ENCODE assay signal across 24 cellular contexts in genomic region chr6:151617539-151617938, GRCh38.
"Had no signal": no experiment of that assay in that cellular context is flagged by ENCODE, and none has a peak within 500 bp of the region (broad histone marks: within the 10 kb centered on the region; RNA-seq: fewer than 3 reads in every experiment).

No MANE protein-coding gene starts in this region.

- H3K27me3 ChIP-seq: gastroesophageal sphincter, stomach, testis had no signal

- H3K36me3 ChIP-seq: gastroesophageal sphincter, heart left ventricle, prostate gland, stomach, WERI-Rb-1 had no signal

- DNase-seq: activated CD4-positive, alpha-beta T cell treated with anti-CD3 and anti-CD28 coated beads for 1 hour; activated CD8-positive, alpha-beta memory T cell treated with anti-CD3 and anti-CD28 coated beads for 24 hours; activated CD8-positive, alpha-beta memory T cell treated with anti-CD3 and anti-CD28 coated beads, Interleukin-2, amount 50 U/mL, for 48 hours; activated effector memory CD4-positive, alpha-beta T cell treated with anti-CD3 and anti-CD28 coated beads, Interleukin-2, amount 50 U/mL, for 16 hours; activated naive CD4-positive, alpha-beta T cell treated with anti-CD3 and anti-CD28 coated beads, Interleukin-2, amount 50 U/mL, for 16 hours; activated T-cell treated with anti-CD3 and anti-CD28 coated beads, Interleukin-2, amount 50 U/mL, for 72 hours; aorta; effector memory CD8-positive, alpha-beta T cell; heart left ventricle; kidney; left ventricle myocardium superior; mesenchymal stem cell; mucosa of descending colon; naive B cell; right cardiac atrium; stimulated activated CD4-positive, alpha-beta T cell treated with anti-CD3 and anti-CD28 coated beads, Interleukin-4, amount 100 ng/mL, for 24 hours; stomach; T-helper 17 cell; testis; WERI-Rb-1 had no signal

- ATAC-seq: activated T-cell treated with anti-CD3 and anti-CD28 coated beads, Interleukin-2, amount 50 U/mL, for 72 hours; effector memory CD8-positive, alpha-beta T cell; gastroesophageal sphincter; heart left ventricle; left ventricle myocardium superior; mucosa of descending colon; right cardiac atrium; stimulated activated effector memory CD8-positive, alpha-beta T cell treated with anti-CD3 and anti-CD28 coated beads, Interleukin-12 subunit alpha, Interleukin-12 subunit beta, amount 100 ng/mL, for 72 hours; T-helper 17 cell had no signal

- FAIRE-seq: kidney had no signal

- H3K27ac ChIP-seq: epithelial cell of prostate, gastroesophageal sphincter, heart left ventricle, prostate gland, stomach, testis, WERI-Rb-1 had no signal

- H3K4me3 ChIP-seq: gastroesophageal sphincter, heart left ventricle, mucosa of descending colon, prostate gland, stomach, testis had no signal
